Comparison of ENCODE assay signal across 20 cellular contexts in the genomic region with DNA sequence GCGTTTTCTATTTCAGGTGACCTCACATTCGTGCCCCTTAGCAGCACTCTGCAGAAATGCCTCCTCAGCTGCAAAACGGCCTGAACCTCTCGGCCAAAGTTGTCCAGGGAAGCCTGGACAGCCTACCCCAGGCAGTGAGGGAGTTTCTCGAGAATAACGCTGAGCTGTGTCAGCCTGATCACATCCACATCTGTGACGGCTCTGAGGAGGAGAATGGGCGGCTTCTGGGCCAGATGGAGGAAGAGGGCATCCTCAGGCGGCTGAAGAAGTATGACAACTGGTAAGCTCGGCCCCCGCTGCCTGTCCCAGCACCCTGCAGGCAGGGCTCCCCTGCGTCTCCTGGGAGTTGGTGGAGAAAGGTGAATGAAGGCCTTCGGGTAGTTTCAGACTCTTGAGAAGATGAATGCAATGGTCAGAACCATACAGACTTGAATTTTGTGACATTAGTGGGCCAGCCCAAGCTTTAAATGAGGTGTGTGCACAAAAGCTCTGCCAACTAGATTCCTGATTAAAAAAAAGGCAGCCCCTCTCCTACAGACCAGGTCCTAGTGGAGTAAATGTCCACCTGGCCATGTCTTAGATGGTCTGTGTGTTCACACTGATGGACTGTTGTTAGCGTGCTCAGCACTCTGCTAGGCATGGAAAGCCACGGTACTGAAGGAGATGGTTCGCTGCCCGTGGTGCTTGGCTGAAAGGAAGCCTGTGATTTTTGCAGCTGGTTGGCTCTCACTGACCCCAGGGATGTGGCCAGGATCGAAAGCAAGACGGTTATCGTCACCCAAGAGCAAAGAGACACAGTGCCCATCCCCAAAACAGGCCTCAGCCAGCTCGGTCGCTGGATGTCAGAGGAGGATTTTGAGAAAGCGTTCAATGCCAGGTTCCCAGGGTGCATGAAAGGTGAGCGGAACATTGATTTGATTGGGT. TPM values are rescaled to one million over a fixed set of nuclear protein-coding genes. Genes with fewer than 3 reads are reported as not detected.
"Had no signal": no experiment of that assay in that cellular context is flagged by ENCODE, and none has a peak within 500 bp of the region (broad histone marks: within the 10 kb centered on the region; RNA-seq: fewer than 3 reads in every experiment).

No MANE protein-coding gene starts in this region.

- H3K9ac ChIP-seq: neural progenitor cell had no signal

- H3K27me3 ChIP-seq: neural progenitor cell, right atrium auricular region, thyroid gland had no signal

- H3K9me3 ChIP-seq: lower lobe of right lung, right atrium auricular region, thyroid gland had no signal

- H3K27ac ChIP-seq: brain microvascular endothelial cell, foreskin keratinocyte, lower lobe of right lung, neural progenitor cell, right atrium auricular region, thyroid gland had no signal

- DNase-seq: activated CD4-positive, alpha-beta T cell treated with anti-CD3 and anti-CD28 coated beads, Interleukin-2, amount 50 U/mL, for 1 hour; activated naive CD8-positive, alpha-beta T cell treated with anti-CD3 and anti-CD28 coated beads for 36 hours; cortex of kidney; effector memory CD4-positive, alpha-beta T cell; glutamatergic neuron; immature natural killer cell; lower lobe of right lung; naive B cell; T-cell; T1000 had no signal

- H3K36me3 ChIP-seq: brain microvascular endothelial cell, lower lobe of right lung, neural progenitor cell, right atrium auricular region, thyroid gland had no signal

- H3K4me3 ChIP-seq: lower lobe of right lung, neural progenitor cell, right atrium auricular region, smooth muscle cell, thyroid gland had no signal

- ATAC-seq: activated CD4-positive, CD25-positive, alpha-beta regulatory T cell treated with anti-CD3 and anti-CD28 coated beads, Interleukin-2, amount 50 U/mL, for 24 hours; foreskin keratinocyte; T-cell had no signal

- H3K4me1 ChIP-seq: foreskin keratinocyte, lower lobe of right lung, neural progenitor cell, right atrium auricular region had no signal

RNA-seq across cellular contexts. Expression of a gene that starts 0.7 kb away (rescaled TPM):
- total RNA-seq: activated CD8-positive, alpha-beta memory T cell treated with anti-CD3 and anti-CD28 coated beads for 36 hours; activated naive CD8-positive, alpha-beta T cell treated with anti-CD3 and anti-CD28 coated beads for 36 hours; activated T-helper 1 cell treated with anti-CD3 and anti-CD28 coated beads, Interleukin-12 subunit alpha, Interleukin-12 subunit beta, Interleukin-2, Interleukin-4 antibody, amounts not matched to agents 30 ng/mL and 10 ng/mL and 1 ng/mL, durations not matched to agents 14 hours and 24 hours and 36 hours; foreskin keratinocyte; lower lobe of right lung; mesothelial cell of epicardium; smooth muscle cell had no signal
- polyA plus RNA-seq: foreskin keratinocyte, immature natural killer cell, smooth muscle cell had no signal

RNA-seq across cellular contexts. Expression of a gene that starts 36.7 kb away (rescaled TPM):
- total RNA-seq: activated CD8-positive, alpha-beta memory T cell treated with anti-CD3 and anti-CD28 coated beads for 36 hours; activated naive CD8-positive, alpha-beta T cell treated with anti-CD3 and anti-CD28 coated beads for 36 hours; activated T-helper 1 cell treated with anti-CD3 and anti-CD28 coated beads, Interleukin-12 subunit alpha, Interleukin-12 subunit beta, Interleukin-2, Interleukin-4 antibody, amounts not matched to agents 30 ng/mL and 10 ng/mL and 1 ng/mL, durations not matched to agents 14 hours and 24 hours and 36 hours; foreskin keratinocyte; lower lobe of right lung; right atrium auricular region; smooth muscle cell had no signal
- polyA plus RNA-seq: foreskin keratinocyte, immature natural killer cell, smooth muscle cell had no signal

RNA-seq across cellular contexts. Expression of a gene that starts 58.6 kb away (rescaled TPM):
- total RNA-seq: foreskin keratinocyte, mesothelial cell of epicardium, right atrium auricular region, smooth muscle cell had no signal
- polyA plus RNA-seq: smooth muscle cell had no signal
